Comparison of ENCODE assay signal across 8 cellular contexts in genomic region chrX:84924624-84925023, GRCh38.
"Had no signal": no experiment of that assay in that cellular context is flagged by ENCODE, and none has a peak within 500 bp of the region (broad histone marks: within the 10 kb centered on the region; RNA-seq: fewer than 3 reads in every experiment).

No MANE protein-coding gene starts in this region.

- H3K4me3 ChIP-seq: K562 had no signal

- ATAC-seq: K562 had no signal

- DNase-seq: IMR-90, KBM-7, KG1 had no signal

- H3K9ac ChIP-seq: KMS-11 had no signal

- H3K27ac Mint-ChIP-seq: IgD-negative memory B cell had no signal

- H3K27ac ChIP-seq: HL-60, KMS-11 had no signal

- H3K36me3 Mint-ChIP-seq: IgD-negative memory B cell had no signal

- FAIRE-seq: HTR-8/SVneo, K562 had no signal

- H3K27me3 Mint-ChIP-seq: IgD-negative memory B cell had no signal

- H3K4me1 Mint-ChIP-seq: IgD-negative memory B cell had no signal

- H3K4me3 Mint-ChIP-seq: IgD-negative memory B cell had no signal

- H3K4me2 ChIP-seq: KMS-11 had no signal
